1 cellular context compared by ENCODE assay signal in genomic region chr18:49813071-49813320, GRCh38.
TF ChIP-seq lines count a peak whose summit lies in the region.

No MANE protein-coding gene starts in this region.

TF ChIP-seq in HEK293, 187 proteins besides CTCF, POLR2A, EP300 and RAD21 (continued from another document):
- TF ChIP-seq ZNF639 (tag by site-specific recombination; IDR thresholded peaks at IDR 0.05), result no peak
- TF ChIP-seq ZNF514 (tag by site-specific recombination; IDR thresholded peaks at IDR 0.05), result no peak
- no peak for TF ChIP-seq ZNF558 (tag by site-specific recombination; IDR thresholded peaks at IDR 0.05)
- TF ChIP-seq ZNF621 (tag by site-specific recombination; IDR thresholded peaks at IDR 0.05), result no peak
- no peak for TF ChIP-seq ZNF169 (tag by site-specific recombination; IDR thresholded peaks at IDR 0.05)
- no peak for TF ChIP-seq ZNF555 (tag by site-specific recombination; conservative IDR thresholded peaks at IDR 0.05)
- no peak for TF ChIP-seq ZNF510 (tag by site-specific recombination; IDR thresholded peaks at IDR 0.05; ENCODE audit: insufficient replicate concordance)
